Comparison of ENCODE assay signal across 29 cellular contexts in genomic region chrX:81577028-81577427, GRCh38.
"Had no signal": no experiment of that assay in that cellular context is flagged by ENCODE, and none has a peak within 500 bp of the region (broad histone marks: within the 10 kb centered on the region; RNA-seq: fewer than 3 reads in every experiment).

No MANE protein-coding gene starts in this region.

- FAIRE-seq: colon, endometrium, endothelial cell of umbilical vein, frontal cortex had no signal

- H3K9me3 Mint-ChIP-seq: effector memory CD8-positive, alpha-beta T cell had no signal

- H3K9me3 ChIP-seq: colonic mucosa, esophagus muscularis mucosa, esophagus squamous epithelium, gastrocnemius medialis, gastroesophageal sphincter had no signal

- ATAC-seq: effector memory CD8-positive, alpha-beta T cell; esophagus mucosa; foreskin keratinocyte; gastrocnemius medialis; gastroesophageal sphincter; heart right ventricle had no signal

- H3K27ac Mint-ChIP-seq: dendritic cell treated with granulocyte-macrophage colony-stimulating factor and Interleukin-4, amounts not matched to agents 40 ng/mL and 50 ng/mL, for 4 days; effector memory CD8-positive, alpha-beta T cell; endodermal cell had no signal

- H3K4me1 ChIP-seq: colonic mucosa, esophagus muscularis mucosa, esophagus squamous epithelium, foreskin keratinocyte, gastrocnemius medialis, gastroesophageal sphincter, heart left ventricle, heart right ventricle had no signal

- H3K36me3 ChIP-seq: colonic mucosa, esophagus muscularis mucosa, esophagus squamous epithelium, gastrocnemius medialis, gastroesophageal sphincter, heart left ventricle, heart right ventricle had no signal

- H3K4me1 Mint-ChIP-seq: endodermal cell had no signal

- H3K4me3 Mint-ChIP-seq: dendritic cell treated with granulocyte-macrophage colony-stimulating factor and Interleukin-4, amounts not matched to agents 40 ng/mL and 50 ng/mL, for 4 days; effector memory CD8-positive, alpha-beta T cell; endodermal cell had no signal

- H3K4me3 ChIP-seq: colonic mucosa, coronary artery, dorsolateral prefrontal cortex, esophagus muscularis mucosa, esophagus squamous epithelium, gastrocnemius medialis, gastroesophageal sphincter, heart left ventricle, heart right ventricle had no signal

- H3K27ac ChIP-seq: colonic mucosa, coronary artery, dorsolateral prefrontal cortex, epithelial cell of prostate, esophagus muscularis mucosa, esophagus squamous epithelium, foreskin keratinocyte, gastrocnemius medialis, gastroesophageal sphincter, heart left ventricle, heart right ventricle had no signal

- H3K27me3 ChIP-seq: colonic mucosa, esophagus muscularis mucosa, esophagus squamous epithelium, foreskin keratinocyte, gastrocnemius medialis, gastroesophageal sphincter, heart left ventricle, heart right ventricle had no signal

- DNase-seq: colonic mucosa; cortex of kidney; dermis blood vessel endothelial cell; dorsolateral prefrontal cortex; effector CD4-positive, alpha-beta T cell; effector CD8-positive, alpha-beta T cell; effector memory CD4-positive, alpha-beta T cell; effector memory CD8-positive, alpha-beta T cell; endodermal cell; erythroblast; esophagus squamous epithelium; foreskin fibroblast; foreskin keratinocyte; foreskin melanocyte; gastrocnemius medialis; glutamatergic neuron; head of caudate nucleus; heart left ventricle; heart right ventricle had no signal

- H3K27me3 Mint-ChIP-seq: dendritic cell treated with granulocyte-macrophage colony-stimulating factor and Interleukin-4, amounts not matched to agents 40 ng/mL and 50 ng/mL, for 4 days; effector memory CD8-positive, alpha-beta T cell had no signal
